1 cellular context compared by ENCODE assay signal in the genomic region with DNA sequence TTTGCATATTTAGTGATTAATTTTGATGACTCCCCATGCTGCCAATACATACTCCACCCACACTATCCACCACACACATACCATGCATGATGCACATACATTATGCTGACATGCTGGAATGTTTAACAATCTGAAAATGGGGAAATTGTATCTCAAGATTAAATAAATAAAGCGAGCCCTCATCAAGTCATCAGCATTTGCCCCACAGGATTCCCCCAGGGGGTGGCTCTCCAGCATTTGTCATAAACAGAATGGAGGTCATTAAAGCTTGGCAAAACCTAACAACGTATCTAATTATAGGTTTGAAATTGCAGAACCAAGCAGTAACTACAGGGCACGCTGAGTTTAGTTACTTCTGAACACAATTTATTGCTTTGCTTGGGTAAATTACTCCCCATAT.
TF ChIP-seq lines count a peak whose summit lies in the region.

No MANE protein-coding gene starts in this region.

TF ChIP-seq in HEK293, 187 proteins besides CTCF, POLR2A, EP300 and RAD21 (continued from another document and continues in another):
- TF ChIP-seq, protein P1, sequence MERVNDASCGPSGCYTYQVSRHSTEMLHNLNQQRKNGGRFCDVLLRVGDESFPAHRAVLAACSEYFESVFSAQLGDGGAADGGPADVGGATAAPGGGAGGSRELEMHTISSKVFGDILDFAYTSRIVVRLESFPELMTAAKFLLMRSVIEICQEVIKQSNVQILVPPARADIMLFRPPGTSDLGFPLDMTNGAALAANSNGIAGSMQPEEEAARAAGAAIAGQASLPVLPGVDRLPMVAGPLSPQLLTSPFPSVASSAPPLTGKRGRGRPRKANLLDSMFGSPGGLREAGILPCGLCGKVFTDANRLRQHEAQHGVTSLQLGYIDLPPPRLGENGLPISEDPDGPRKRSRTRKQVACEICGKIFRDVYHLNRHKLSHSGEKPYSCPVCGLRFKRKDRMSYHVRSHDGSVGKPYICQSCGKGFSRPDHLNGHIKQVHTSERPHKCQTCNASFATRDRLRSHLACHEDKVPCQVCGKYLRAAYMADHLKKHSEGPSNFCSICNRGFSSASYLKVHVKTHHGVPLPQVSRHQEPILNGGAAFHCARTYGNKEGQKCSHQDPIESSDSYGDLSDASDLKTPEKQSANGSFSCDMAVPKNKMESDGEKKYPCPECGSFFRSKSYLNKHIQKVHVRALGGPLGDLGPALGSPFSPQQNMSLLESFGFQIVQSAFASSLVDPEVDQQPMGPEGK (tag by site-specific recombination; IDR thresholded peaks at IDR 0.05), result no peak
- TF ChIP-seq RBAK (tag by site-specific recombination; IDR thresholded peaks at IDR 0.05) (no peak), GLIS1 (tag by site-specific recombination; IDR thresholded peaks at IDR 0.05) (peak; percentile 93), TRIM28 (IDR thresholded peaks at IDR 0.05; ENCODE audit: borderline replicate concordance, low read length) (peak; percentile 62), ZNF639 (tag by site-specific recombination; IDR thresholded peaks at IDR 0.05) (no peak), ZNF423 (tag by site-specific recombination; IDR thresholded peaks at IDR 0.05) (peak; percentile 32; the same call in 1 of the 2 replicates), ZNF416 (tag by site-specific recombination; IDR thresholded peaks at IDR 0.05) (no peak), ZSCAN4 (tag by site-specific recombination; IDR thresholded peaks at IDR 0.05) (0 out of 2 replicates have a peak, but pooled peaks have one; percentile 14), ZNF623 (tag by site-specific recombination; IDR thresholded peaks at IDR 0.05) (no peak), ZSCAN18 (tag by site-specific recombination; IDR thresholded peaks at IDR 0.05) (no peak), OVOL3 (tag by site-specific recombination; IDR thresholded peaks at IDR 0.05) (no peak), SCRT2 (tag by site-specific recombination; IDR thresholded peaks at IDR 0.05) (no peak), TCF7L2 (IDR thresholded peaks at IDR 0.05; ENCODE audit: borderline replicate concordance, low read depth, low read length) (peak; percentile 53; the same call in 1 of the 2 replicates), ZNF248 (tag by site-specific recombination; IDR thresholded peaks at IDR 0.05) (no peak), ZNF488 (tag by site-specific recombination; IDR thresholded peaks at IDR 0.05) (no peak), ZNF175 (tag by site-specific recombination; IDR thresholded peaks at IDR 0.05) (no peak), ZNF747 (tag by site-specific recombination; IDR thresholded peaks at IDR 0.05) (no peak), ZNF18 (tag by site-specific recombination; IDR thresholded peaks at IDR 0.05) (peak; percentile 45; the same call in 1 of the 2 replicates), ZNF530 (tag by site-specific recombination; IDR thresholded peaks at IDR 0.05; ENCODE audit: low read depth) (no peak), PBX3 (CRISPR knock-in tag; IDR thresholded peaks at IDR 0.05) (no peak), SP7 (tag by site-specific recombination; IDR thresholded peaks at IDR 0.05) (peak; percentile 99), MYNN (tag by site-specific recombination; IDR thresholded peaks at IDR 0.05; ENCODE audit: borderline replicate concordance) (no peak), ZNF391 (tag by site-specific recombination; IDR thresholded peaks at IDR 0.05; ENCODE audit: borderline replicate concordance, low read depth) (no peak), SP2 (tag by site-specific recombination; IDR thresholded peaks at IDR 0.05) (no peak), ZNF514 (tag by site-specific recombination; IDR thresholded peaks at IDR 0.05) (no peak), ZNF585B (tag by site-specific recombination; IDR thresholded peaks at IDR 0.05) (no peak), ZFHX2 (tag by site-specific recombination; conservative IDR thresholded peaks at IDR 0.05) (0 out of 2 replicates have a peak, but pooled peaks have one; percentile 41), PRDM1 (tag by site-specific recombination; IDR thresholded peaks at IDR 0.05) (no peak), SETDB1 (IDR thresholded peaks at IDR 0.05; ENCODE audit: insufficient read length, low read length) (no peak), HOXC10 (CRISPR knock-in tag; IDR thresholded peaks at IDR 0.05) (no peak), ZNF660 (tag by site-specific recombination; IDR thresholded peaks at IDR 0.05) (0 out of 2 replicates have a peak, but pooled peaks have one; percentile 39), ZNF138 (tag by site-specific recombination; IDR thresholded peaks at IDR 0.05; ENCODE audit: borderline replicate concordance) (no peak), ZBTB48 (tag by site-specific recombination; IDR thresholded peaks at IDR 0.05) (no peak), ZNF366 (tag by site-specific recombination; conservative IDR thresholded peaks at IDR 0.05) (0 out of 2 replicates have a peak, but pooled peaks have one; percentile 10), KLF10 (tag by site-specific recombination; IDR thresholded peaks at IDR 0.05) (peak; percentile 88), ZNF335 (tag by site-specific recombination; conservative IDR thresholded peaks at IDR 0.05) (no peak), ZNF501 (tag by site-specific recombination; IDR thresholded peaks at IDR 0.05) (no peak), FEZF1 (tag by site-specific recombination; IDR thresholded peaks at IDR 0.05) (peak; percentile 82)
- TF ChIP-seq, protein P2, sequence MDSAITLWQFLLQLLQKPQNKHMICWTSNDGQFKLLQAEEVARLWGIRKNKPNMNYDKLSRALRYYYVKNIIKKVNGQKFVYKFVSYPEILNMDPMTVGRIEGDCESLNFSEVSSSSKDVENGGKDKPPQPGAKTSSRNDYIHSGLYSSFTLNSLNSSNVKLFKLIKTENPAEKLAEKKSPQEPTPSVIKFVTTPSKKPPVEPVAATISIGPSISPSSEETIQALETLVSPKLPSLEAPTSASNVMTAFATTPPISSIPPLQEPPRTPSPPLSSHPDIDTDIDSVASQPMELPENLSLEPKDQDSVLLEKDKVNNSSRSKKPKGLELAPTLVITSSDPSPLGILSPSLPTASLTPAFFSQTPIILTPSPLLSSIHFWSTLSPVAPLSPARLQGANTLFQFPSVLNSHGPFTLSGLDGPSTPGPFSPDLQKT (IDR thresholded peaks at IDR 0.05; ENCODE audit: borderline replicate concordance, low read depth, low read length), result no peak
- TF ChIP-seq, protein P3, sequence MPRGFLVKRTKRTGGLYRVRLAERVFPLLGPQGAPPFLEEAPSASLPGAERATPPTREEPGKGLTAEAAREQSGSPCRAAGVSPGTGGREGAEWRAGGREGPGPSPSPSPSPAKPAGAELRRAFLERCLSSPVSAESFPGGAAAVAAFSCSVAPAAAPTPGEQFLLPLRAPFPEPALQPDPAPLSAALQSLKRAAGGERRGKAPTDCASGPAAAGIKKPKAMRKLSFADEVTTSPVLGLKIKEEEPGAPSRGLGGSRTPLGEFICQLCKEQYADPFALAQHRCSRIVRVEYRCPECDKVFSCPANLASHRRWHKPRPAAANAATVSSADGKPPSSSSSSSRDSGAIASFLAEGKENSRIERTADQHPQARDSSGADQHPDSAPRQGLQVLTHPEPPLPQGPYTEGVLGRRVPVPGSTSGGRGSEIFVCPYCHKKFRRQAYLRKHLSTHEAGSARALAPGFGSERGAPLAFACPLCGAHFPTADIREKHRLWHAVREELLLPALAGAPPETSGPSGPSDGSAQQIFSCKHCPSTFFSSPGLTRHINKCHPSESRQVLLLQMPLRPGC (tag by site-specific recombination; IDR thresholded peaks at IDR 0.05), result no peak; the same call in 1 of the 2 replicates
- TF ChIP-seq, protein P4, sequence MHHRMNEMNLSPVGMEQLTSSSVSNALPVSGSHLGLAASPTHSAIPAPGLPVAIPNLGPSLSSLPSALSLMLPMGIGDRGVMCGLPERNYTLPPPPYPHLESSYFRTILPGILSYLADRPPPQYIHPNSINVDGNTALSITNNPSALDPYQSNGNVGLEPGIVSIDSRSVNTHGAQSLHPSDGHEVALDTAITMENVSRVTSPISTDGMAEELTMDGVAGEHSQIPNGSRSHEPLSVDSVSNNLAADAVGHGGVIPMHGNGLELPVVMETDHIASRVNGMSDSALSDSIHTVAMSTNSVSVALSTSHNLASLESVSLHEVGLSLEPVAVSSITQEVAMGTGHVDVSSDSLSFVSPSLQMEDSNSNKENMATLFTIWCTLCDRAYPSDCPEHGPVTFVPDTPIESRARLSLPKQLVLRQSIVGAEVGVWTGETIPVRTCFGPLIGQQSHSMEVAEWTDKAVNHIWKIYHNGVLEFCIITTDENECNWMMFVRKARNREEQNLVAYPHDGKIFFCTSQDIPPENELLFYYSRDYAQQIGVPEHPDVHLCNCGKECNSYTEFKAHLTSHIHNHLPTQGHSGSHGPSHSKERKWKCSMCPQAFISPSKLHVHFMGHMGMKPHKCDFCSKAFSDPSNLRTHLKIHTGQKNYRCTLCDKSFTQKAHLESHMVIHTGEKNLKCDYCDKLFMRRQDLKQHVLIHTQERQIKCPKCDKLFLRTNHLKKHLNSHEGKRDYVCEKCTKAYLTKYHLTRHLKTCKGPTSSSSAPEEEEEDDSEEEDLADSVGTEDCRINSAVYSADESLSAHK (tag by site-specific recombination; IDR thresholded peaks at IDR 0.05), result peak; percentile 48; the same call in 1 of the 2 replicates
- TF ChIP-seq, protein P5, sequence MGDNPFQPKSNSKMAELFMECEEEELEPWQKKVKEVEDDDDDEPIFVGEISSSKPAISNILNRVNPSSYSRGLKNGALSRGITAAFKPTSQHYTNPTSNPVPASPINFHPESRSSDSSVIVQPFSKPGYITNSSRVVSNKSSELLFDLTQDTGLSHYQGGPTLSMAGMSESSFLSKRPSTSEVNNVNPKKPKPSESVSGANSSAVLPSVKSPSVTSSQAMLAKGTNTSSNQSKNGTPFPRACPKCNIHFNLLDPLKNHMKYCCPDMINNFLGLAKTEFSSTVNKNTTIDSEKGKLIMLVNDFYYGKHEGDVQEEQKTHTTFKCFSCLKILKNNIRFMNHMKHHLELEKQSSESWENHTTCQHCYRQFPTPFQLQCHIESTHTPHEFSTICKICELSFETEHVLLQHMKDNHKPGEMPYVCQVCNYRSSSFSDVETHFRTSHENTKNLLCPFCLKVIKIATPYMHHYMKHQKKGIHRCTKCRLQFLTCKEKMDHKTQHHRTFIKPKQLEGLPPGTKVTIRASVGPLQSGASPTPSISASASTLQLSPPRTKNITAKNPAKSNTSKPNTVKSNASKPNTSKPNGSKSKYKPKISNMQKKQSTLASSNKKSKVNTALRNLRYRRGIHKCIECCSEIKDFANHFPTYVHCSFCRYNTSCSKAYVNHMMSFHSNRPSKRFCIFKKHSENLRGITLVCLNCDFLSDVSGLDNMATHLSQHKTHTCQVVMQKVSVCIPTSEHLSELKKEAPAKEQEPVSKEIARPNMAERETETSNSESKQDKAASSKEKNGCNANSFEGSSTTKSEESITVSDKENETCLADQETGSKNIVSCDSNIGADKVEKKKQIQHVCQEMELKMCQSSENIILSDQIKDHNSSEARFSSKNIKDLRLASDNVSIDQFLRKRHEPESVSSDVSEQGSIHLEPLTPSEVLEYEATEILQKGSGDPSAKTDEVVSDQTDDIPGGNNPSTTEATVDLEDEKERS (tag by site-specific recombination; IDR thresholded peaks at IDR 0.05), result no peak
